Comparison of ENCODE assay signal across 1 cellular context in genomic region chr6:160082627-160083026, GRCh38.
TF ChIP-seq lines count a peak whose summit lies in the region.

No MANE protein-coding gene starts in this region.

TF ChIP-seq in GM23338, 12 proteins besides CTCF, POLR2A, EP300 and RAD21 (continued from another document):
- TF ChIP-seq ZNF462 (CRISPR knock-in tag; IDR thresholded peaks at IDR 0.05) (no peak), NANOG (IDR thresholded peaks at IDR 0.05; ENCODE audit: borderline replicate concordance) (no peak), ZNF331 (CRISPR knock-in tag; IDR thresholded peaks at IDR 0.05; ENCODE audit: low read depth) (no peak), EZH2 (IDR thresholded peaks at IDR 0.05; ENCODE audit: low read depth, unreplicated experiment) (no peak), EZH2phosphoT487 (IDR thresholded peaks at IDR 0.05; ENCODE audit: unreplicated experiment) (no peak), POLR2AphosphoS5 (IDR thresholded peaks at IDR 0.05; ENCODE audit: low read depth) (no peak)
